Comparison of ENCODE assay signal across 1 cellular context in genomic region chr3:87270908-87271727, GRCh38.
TF ChIP-seq lines count a peak whose summit lies in the region.

No MANE protein-coding gene starts in this region.

TF ChIP-seq in HepG2, 621 proteins besides CTCF, POLR2A, EP300 and RAD21 (continued from another document):
- no peak for TF ChIP-seq KDM5A (IDR thresholded peaks at IDR 0.05; ENCODE audit: borderline replicate concordance, low read length)
- TF ChIP-seq RCOR2 (CRISPR knock-in tag; IDR thresholded peaks at IDR 0.05) = no peak
- TF ChIP-seq, protein P1, sequence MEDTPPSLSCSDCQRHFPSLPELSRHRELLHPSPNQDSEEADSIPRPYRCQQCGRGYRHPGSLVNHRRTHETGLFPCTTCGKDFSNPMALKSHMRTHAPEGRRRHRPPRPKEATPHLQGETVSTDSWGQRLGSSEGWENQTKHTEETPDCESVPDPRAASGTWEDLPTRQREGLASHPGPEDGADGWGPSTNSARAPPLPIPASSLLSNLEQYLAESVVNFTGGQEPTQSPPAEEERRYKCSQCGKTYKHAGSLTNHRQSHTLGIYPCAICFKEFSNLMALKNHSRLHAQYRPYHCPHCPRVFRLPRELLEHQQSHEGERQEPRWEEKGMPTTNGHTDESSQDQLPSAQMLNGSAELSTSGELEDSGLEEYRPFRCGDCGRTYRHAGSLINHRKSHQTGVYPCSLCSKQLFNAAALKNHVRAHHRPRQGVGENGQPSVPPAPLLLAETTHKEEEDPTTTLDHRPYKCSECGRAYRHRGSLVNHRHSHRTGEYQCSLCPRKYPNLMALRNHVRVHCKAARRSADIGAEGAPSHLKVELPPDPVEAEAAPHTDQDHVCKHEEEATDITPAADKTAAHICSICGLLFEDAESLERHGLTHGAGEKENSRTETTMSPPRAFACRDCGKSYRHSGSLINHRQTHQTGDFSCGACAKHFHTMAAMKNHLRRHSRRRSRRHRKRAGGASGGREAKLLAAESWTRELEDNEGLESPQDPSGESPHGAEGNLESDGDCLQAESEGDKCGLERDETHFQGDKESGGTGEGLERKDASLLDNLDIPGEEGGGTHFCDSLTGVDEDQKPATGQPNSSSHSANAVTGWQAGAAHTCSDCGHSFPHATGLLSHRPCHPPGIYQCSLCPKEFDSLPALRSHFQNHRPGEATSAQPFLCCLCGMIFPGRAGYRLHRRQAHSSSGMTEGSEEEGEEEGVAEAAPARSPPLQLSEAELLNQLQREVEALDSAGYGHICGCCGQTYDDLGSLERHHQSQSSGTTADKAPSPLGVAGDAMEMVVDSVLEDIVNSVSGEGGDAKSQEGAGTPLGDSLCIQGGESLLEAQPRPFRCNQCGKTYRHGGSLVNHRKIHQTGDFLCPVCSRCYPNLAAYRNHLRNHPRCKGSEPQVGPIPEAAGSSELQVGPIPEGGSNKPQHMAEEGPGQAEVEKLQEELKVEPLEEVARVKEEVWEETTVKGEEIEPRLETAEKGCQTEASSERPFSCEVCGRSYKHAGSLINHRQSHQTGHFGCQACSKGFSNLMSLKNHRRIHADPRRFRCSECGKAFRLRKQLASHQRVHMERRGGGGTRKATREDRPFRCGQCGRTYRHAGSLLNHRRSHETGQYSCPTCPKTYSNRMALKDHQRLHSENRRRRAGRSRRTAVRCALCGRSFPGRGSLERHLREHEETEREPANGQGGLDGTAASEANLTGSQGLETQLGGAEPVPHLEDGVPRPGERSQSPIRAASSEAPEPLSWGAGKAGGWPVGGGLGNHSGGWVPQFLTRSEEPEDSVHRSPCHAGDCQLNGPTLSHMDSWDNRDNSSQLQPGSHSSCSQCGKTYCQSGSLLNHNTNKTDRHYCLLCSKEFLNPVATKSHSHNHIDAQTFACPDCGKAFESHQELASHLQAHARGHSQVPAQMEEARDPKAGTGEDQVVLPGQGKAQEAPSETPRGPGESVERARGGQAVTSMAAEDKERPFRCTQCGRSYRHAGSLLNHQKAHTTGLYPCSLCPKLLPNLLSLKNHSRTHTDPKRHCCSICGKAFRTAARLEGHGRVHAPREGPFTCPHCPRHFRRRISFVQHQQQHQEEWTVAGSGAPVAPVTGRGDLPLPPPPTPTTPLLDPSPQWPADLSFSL (CRISPR knock-in tag; IDR thresholded peaks at IDR 0.05) = no peak
- no peak for TF ChIP-seq SALL2 (CRISPR knock-in tag; IDR thresholded peaks at IDR 0.05)
TF ChIP-seq in HepG2: peak in this region for 0.
